Comparison of ENCODE assay signal across 9 cellular contexts in genomic region chr12:102879144-102879763, GRCh38. TPM values are rescaled to one million over a fixed set of nuclear protein-coding genes. Genes with fewer than 3 reads are reported as not detected.
DNase-seq lines count a peak whose midpoint lies in the region; ATAC-seq, FAIRE-seq and TF ChIP-seq lines count a peak whose summit lies in the region.
"Had no signal": no experiment of that assay in that cellular context is flagged by ENCODE, and none has a peak within 500 bp of the region (broad histone marks: within the 10 kb centered on the region; RNA-seq: fewer than 3 reads in every experiment).

No MANE protein-coding gene starts in this region.

- no peaks in the 10 kb centered on the region for H3K27me3 ChIP-seq in Karpas-422 (ENCODE audit: low read length)
- no peaks in the 10 kb centered on the region for H3K27me3 ChIP-seq in NT2/D1 (ENCODE audit: insufficient read depth, insufficient read length)
- no peaks in the 10 kb centered on the region for H3K27me3 ChIP-seq in bronchial epithelial cell (ENCODE audit: control insufficient read depth, insufficient read depth, low read length)
- H3K27me3 ChIP-seq in colonic mucosa: no peaks in the 10 kb centered on the region

- H3K27ac ChIP-seq in Karpas-422 (ENCODE audit: low read length): no peak overlapping the region
- H3K27ac ChIP-seq in colonic mucosa: no peak overlapping the region

- ATAC-seq in GM21367 (IDR thresholded peaks at IDR 0.05; ENCODE audit: unreplicated experiment) (peak; percentile 72), left lobe of liver (peak; percentile 4)

- H2AFZ ChIP-seq in Karpas-422 (ENCODE audit: low read length): no peak overlapping the region

- H3K9me2 ChIP-seq in Karpas-422 (replicated peaks; ENCODE audit: insufficient read depth, low read length): no peaks in the 10 kb centered on the region

- peak; percentile 58 for TF ChIP-seq CTCF in bronchial epithelial cell (IDR thresholded peaks at IDR 0.05; ENCODE audit: insufficient read depth, low read length, severe bottlenecking)
- TF ChIP-seq CTCF in colonic mucosa (IDR thresholded peaks at IDR 0.05): no peak

- H3K36me3 ChIP-seq in Karpas-422 (ENCODE audit: insufficient read depth, low read length) (no peaks in the 10 kb centered on the region), NT2/D1 (ENCODE audit: insufficient read depth, insufficient read length, low read length) (no peaks in the 10 kb centered on the region), bronchial epithelial cell (ENCODE audit: control insufficient read depth, insufficient read depth, low read length) (no peaks in the 10 kb centered on the region), colonic mucosa (no peaks in the 10 kb centered on the region)

- no peaks in the 10 kb centered on the region for H4K20me1 ChIP-seq in Karpas-422 (ENCODE audit: insufficient read depth, low read depth, low read length)

- no peaks in the 10 kb centered on the region for H3K4me1 ChIP-seq in Karpas-422 (ENCODE audit: low read length)
- no peaks in the 10 kb centered on the region for H3K4me1 ChIP-seq in NT2/D1 (ENCODE audit: insufficient read depth, insufficient read length)
- no peaks in the 10 kb centered on the region for H3K4me1 ChIP-seq in colonic mucosa

- FAIRE-seq in bronchial epithelial cell (lab: Jason Lieb, UNC): peak; percentile 94
- FAIRE-seq: TTC549 had no signal

- DNase-seq in DMS53 treated with DMSO at 0.1 percent for 48 hours (lab: John Stamatoyannopoulos, UW; ENCODE audit: unreplicated experiment) (peak; percentile 98), Karpas-422 (peak; percentile 87), NT2/D1 (ENCODE audit: low read depth, low spot score) (peak; percentile 43), bronchial epithelial cell (ENCODE audit: low read depth) (peak; percentile 81), left lobe of liver (ENCODE audit: low spot score) (no peak), colonic mucosa (no peak)
- no peak for DNase-seq in stimulated activated naive CD4-positive, alpha-beta T cell (lab: John Stamatoyannopoulos, UW)

- no peak overlapping the region for H3K4me3 ChIP-seq in Karpas-422 (ENCODE audit: low read length)
- H3K4me3 ChIP-seq in NT2/D1 (ENCODE audit: insufficient read length, low read depth): no peak overlapping the region
- H3K4me3 ChIP-seq in bronchial epithelial cell (ENCODE audit: low read depth, low read length): no peak overlapping the region
- H3K4me3 ChIP-seq in colonic mucosa: no peak overlapping the region

- H3K4me2 ChIP-seq in Karpas-422 (ENCODE audit: low read depth, low read length, poor library complexity, severe bottlenecking): no peak overlapping the region

- intact Hi-C loops in colonic mucosa (cut with DNase I): no loop called here

- no peaks in the 10 kb centered on the region for H3K79me2 ChIP-seq in Karpas-422 (ENCODE audit: low read length)

- H3K9ac ChIP-seq in Karpas-422 (ENCODE audit: low read length) (no peak overlapping the region), NT2/D1 (ENCODE audit: insufficient read length, low read depth) (no peak overlapping the region), colonic mucosa (ENCODE audit: low read depth in 2 of 2, low read length in 2 of 2) (no peak overlapping the region)

- no peaks in the 10 kb centered on the region for H3K9me3 ChIP-seq in Karpas-422 (ENCODE audit: low read length)
- H3K9me3 ChIP-seq in NT2/D1 (ENCODE audit: insufficient read depth, low read length): no peaks in the 10 kb centered on the region
- no peaks in the 10 kb centered on the region for H3K9me3 ChIP-seq in colonic mucosa

RNA-seq across cellular contexts. Expression of gene PAH, which starts 37.8 kb away (rescaled TPM):
- total RNA-seq in Karpas-422 (2014; rRNA removed; shearing (Covaris generic); ENCODE audit: low replicate concordance): 0.19 and 0.61 TPM in 2 replicates
- total RNA-seq in bronchial epithelial cell: not detected in 2 replicates
- total RNA-seq in left lobe of liver: 1,162 TPM
- total RNA-seq in colonic mucosa: 1 to 10 TPM in 1 of 2 donors, under 1 TPM in 1; 0.11 to 1.3 TPM

Comparison
In these comparisons a context has a peak if more than half of its experiments do, and no peak if none do; other contexts are left out.
1. DNase-seq: peak in DMS53 treated with DMSO at 0.1 percent for 48 hours (single experiment), Karpas-422 (single experiment), NT2/D1 (single experiment) and bronchial epithelial cell (single experiment); none in left lobe of liver (single experiment), stimulated activated naive CD4-positive, alpha-beta T cell (0 of 6) and colonic mucosa (single experiment).
2. RNA of gene PAH, which starts 37.8 kb away (total RNA-seq): 1,162 TPM in left lobe of liver (single experiment); 0.11 to 1.3 TPM in colonic mucosa, 0.19 to 0.61 TPM in Karpas-422 and not detected in bronchial epithelial cell; every median in the first group is over 100 times any median in the second.